Comparison of ENCODE assay signal across 8 cellular contexts in genomic region chr6:41846666-41847237, GRCh38. TPM values are rescaled to one million over a fixed set of nuclear protein-coding genes. Genes with fewer than 3 reads are reported as not detected.
DNase-seq lines count a peak whose midpoint lies in the region; ATAC-seq, FAIRE-seq and TF ChIP-seq lines count a peak whose summit lies in the region.

No MANE protein-coding gene starts in this region.

- H3K27ac Mint-ChIP-seq in activated naive CD8-positive, alpha-beta T cell treated with anti-CD3 and anti-CD28 coated beads, Interleukin-2, amount 10 ng/mL, durations not matched to agents 7 days and 5 days, result no peak overlapping the region

- H3K9me2 ChIP-seq in SU-DHL-6 (replicated peaks; ENCODE audit: insufficient read depth, low read length), result no peaks in the 10 kb centered on the region

- H3K36me3 ChIP-seq in SU-DHL-6 (ENCODE audit: low read length), result no peaks in the 10 kb centered on the region
- no peaks in the 10 kb centered on the region for H3K36me3 ChIP-seq in heart right ventricle
- no peaks in the 10 kb centered on the region for H3K36me3 ChIP-seq in gastrocnemius medialis

- TF ChIP-seq CTCF in SU-DHL-6 (IDR thresholded peaks at IDR 0.05; ENCODE audit: insufficient read depth, low read length, poor library complexity, severe bottlenecking), result peak; percentile 99
- TF ChIP-seq CTCF in heart right ventricle (IDR thresholded peaks at IDR 0.05), result peak; percentile 55 to 89 (median 80)
- peak; percentile 45 to 74 (median 69) for TF ChIP-seq CTCF in gastrocnemius medialis (IDR thresholded peaks at IDR 0.05 in 4 of 5, conservative IDR thresholded peaks at IDR 0.05 in 1 of 5)

- peaks cover 3% of the 10 kb centered on the region; the same call in 1 of the 2 replicates for H3K79me2 ChIP-seq in SU-DHL-6 (ENCODE audit: insufficient read depth, low read length)

- H3K9me3 ChIP-seq in SU-DHL-6 (ENCODE audit: insufficient read depth, low read length) (no peaks in the 10 kb centered on the region), heart right ventricle (no peaks in the 10 kb centered on the region), gastrocnemius medialis (no peaks in the 10 kb centered on the region)

- peaks cover 2% of the 10 kb centered on the region for H3K36me3 Mint-ChIP-seq in activated naive CD8-positive, alpha-beta T cell treated with anti-CD3 and anti-CD28 coated beads, Interleukin-2, amount 10 ng/mL, durations not matched to agents 7 days and 5 days

- no peak overlapping the region for H3K4me2 ChIP-seq in SU-DHL-6 (ENCODE audit: low read depth, low read length, poor library complexity, severe bottlenecking)

- H3K4me1 ChIP-seq in heart right ventricle, result peaks cover 0 to 16% (median 13%) of the 10 kb centered on the region in 9 donors
- no peaks in the 10 kb centered on the region for H3K4me1 ChIP-seq in gastrocnemius medialis

- intact Hi-C loops in heart right ventricle (cut with DNase I), result loop anchor here (1.0 to 5.0 kb wide), 6 partner anchors 48 to 199 kb away; partner anchors contain the start of genes TOMM6 (in 1 of the 10) and USP49 (in 1 of the 10)
- intact Hi-C loops in gastrocnemius medialis (cut with DNase I; ENCODE audit: low total_unique reads), result loop anchor here (1.0 kb wide), 1 partner anchor 198 kb away; no protein-coding TSS in a partner anchor

- TF ChIP-seq POLR2A in GM12891 (IDR thresholded peaks at IDR 0.05; ENCODE audit: low read depth, low read length) (no peak), gastrocnemius medialis (IDR thresholded peaks at IDR 0.05) (no peak)

- no peak overlapping the region for H3K4me3 Mint-ChIP-seq in activated naive CD8-positive, alpha-beta T cell treated with anti-CD3 and anti-CD28 coated beads, Interleukin-2, amount 10 ng/mL, durations not matched to agents 7 days and 5 days

- H3K4me3 ChIP-seq in SU-DHL-6 (ENCODE audit: insufficient read depth, low read length, poor library complexity, severe bottlenecking) (no peak overlapping the region), heart right ventricle (no peak overlapping the region), gastrocnemius medialis (no peak overlapping the region)

- H4K20me1 ChIP-seq in SU-DHL-6 (ENCODE audit: low read depth, low read length), result no peaks in the 10 kb centered on the region

- no peaks in the 10 kb centered on the region for H3K9me3 Mint-ChIP-seq in activated naive CD8-positive, alpha-beta T cell treated with anti-CD3 and anti-CD28 coated beads, Interleukin-2, amount 10 ng/mL, durations not matched to agents 7 days and 5 days

- FAIRE-seq in GM12891 (lab: Jason Lieb, UNC), result peak; percentile 87

- ATAC-seq in activated naive CD8-positive, alpha-beta T cell treated with anti-CD3 and anti-CD28 coated beads, Interleukin-2, amount 10 ng/mL, durations not matched to agents 7 days and 5 days (ENCODE audit: low read depth), result peak; percentile 61
- ATAC-seq in heart right ventricle (peak; percentile 94 to 98 (median 96)), gastrocnemius medialis (peak; percentile 97 to 99)

- H3F3A ChIP-seq in SU-DHL-6 (ENCODE audit: insufficient read depth), result peaks cover 3% of the 10 kb centered on the region; the same call in 1 of the 2 replicates

- peak; percentile 90 for DNase-seq in A172 (ENCODE audit: low spot score)
- DNase-seq in GM12891 (ENCODE audit: insufficient read length, low spot score), result peak; percentile 20
- DNase-seq in NAMALWA (ENCODE audit: low spot score), result peak; percentile 79
- DNase-seq in activated naive CD8-positive, alpha-beta T cell treated with anti-CD3 and anti-CD28 coated beads, Interleukin-2, amount 10 ng/mL, durations not matched to agents 7 days and 5 days, result peak; percentile 30
- DNase-seq in heart right ventricle, result peak in 1 of 2 donors; percentile 83
- peak; percentile 16 to 52 for DNase-seq in gastrocnemius medialis
- no peak for DNase-seq in NCI-H187 treated with DMSO at 0.1 percent for 48 hours (lab: John Stamatoyannopoulos, UW)

- H3K27ac ChIP-seq in SU-DHL-6 (ENCODE audit: low read depth, low read length) (no peak overlapping the region), heart right ventricle (peak overlapping the region in 7 of 10 donors; percentile 29 to 79 (median 57)), gastrocnemius medialis (peak overlapping the region in 3 of 4 donors; percentile 10 to 49 (median 19))

- no peak overlapping the region for H3K9ac ChIP-seq in SU-DHL-6 (ENCODE audit: low read length)

- peaks cover 9% of the 10 kb centered on the region for H3K4me1 Mint-ChIP-seq in activated naive CD8-positive, alpha-beta T cell treated with anti-CD3 and anti-CD28 coated beads, Interleukin-2, amount 10 ng/mL, durations not matched to agents 7 days and 5 days

- WGBS in heart right ventricle, 2 donors, result 8 to 35% methylated on average over 1 of the region's 1 CpG

- H2AFZ ChIP-seq in SU-DHL-6 (ENCODE audit: low read depth, low read length, severe bottlenecking), result no peak overlapping the region

- in situ Hi-C loops in gastrocnemius medialis (cut with MboI; ENCODE audit: low sequenced_read_pairs in 4 of 4), result loop anchor here in 2 of 4 donors (5.0 kb wide), 1 partner anchor 196 kb away; no protein-coding TSS in a partner anchor

- H3K27me3 Mint-ChIP-seq in activated naive CD8-positive, alpha-beta T cell treated with anti-CD3 and anti-CD28 coated beads, Interleukin-2, amount 10 ng/mL, durations not matched to agents 7 days and 5 days, result no peaks in the 10 kb centered on the region

- POLR2A ChIA-PET in activated naive CD8-positive, alpha-beta T cell treated with anti-CD3 and anti-CD28 coated beads, Interleukin-2, amount 10 ng/mL, durations not matched to agents 7 days and 5 days (lab: Charles Lee), result interaction anchor here (0.6 kb wide), 1 partner anchor 194 kb away, joined by 3 read pairs; no protein-coding TSS in a partner anchor

- H3K27me3 ChIP-seq in SU-DHL-6 (ENCODE audit: low read length) (no peaks in the 10 kb centered on the region), heart right ventricle (no peaks in the 10 kb centered on the region), gastrocnemius medialis (no peaks in the 10 kb centered on the region)

TF ChIP-seq in GM12891, 5 proteins besides CTCF, POLR2A, EP300 and RAD21:
- TF ChIP-seq SPI1 (IDR thresholded peaks at IDR 0.05; ENCODE audit: low read depth, low read length), result no peak
- TF ChIP-seq POU2F2 (IDR thresholded peaks at IDR 0.05; ENCODE audit: low read depth, low read length), result no peak
- no peak for TF ChIP-seq PAX5 (IDR thresholded peaks at IDR 0.05; ENCODE audit: insufficient read depth, low read length, severe bottlenecking)
- no peak for TF ChIP-seq POLR2AphosphoS5 (IDR thresholded peaks at IDR 0.05; ENCODE audit: low read depth, low read length)
- TF ChIP-seq TAF1 (IDR thresholded peaks at IDR 0.05; ENCODE audit: low read depth, low read length), result no peak

RNA-seq across cellular contexts. Expression of gene USP49, which starts 48.4 kb away (rescaled TPM):
- 0.74 and 1.1 TPM in 2 replicates for total RNA-seq in A172 (2014; rRNA removed; shearing (Covaris generic))
- polyA plus RNA-seq in GM12891 (2012; ENCODE audit: low read depth, missing spikeins), result 4.0 TPM
- 1 to 10 TPM; 5.8 to 6.9 TPM for total RNA-seq in activated naive CD8-positive, alpha-beta T cell treated with anti-CD3 and anti-CD28 coated beads, Interleukin-2, amount 10 ng/mL, durations not matched to agents 7 days and 5 days
- 1 to 10 TPM; 1.1 to 2.0 (median 1.7) TPM for total RNA-seq in heart right ventricle
- polyA plus RNA-seq in heart right ventricle, result 1 to 10 TPM in 1 of 2 donors, under 1 TPM in 1; 0.58 to 2.0 TPM
- total RNA-seq in gastrocnemius medialis, result 1 to 10 TPM in 2 of 4 donors, under 1 TPM in 2; 0.27 to 2.8 (median 1.1) TPM

RNA-seq across cellular contexts. Expression of gene TOMM6, which starts 59.3 kb away (rescaled TPM):
- total RNA-seq in A172 (2014; rRNA removed; shearing (Covaris generic)), result 209 and 224 TPM in 2 replicates
- 436 TPM for polyA plus RNA-seq in GM12891 (2012; ENCODE audit: low read depth, missing spikeins)
- total RNA-seq in activated naive CD8-positive, alpha-beta T cell treated with anti-CD3 and anti-CD28 coated beads, Interleukin-2, amount 10 ng/mL, durations not matched to agents 7 days and 5 days, result 100 to 1,000 TPM; 157 to 163 TPM
- total RNA-seq in heart right ventricle, result 100 to 1,000 TPM; 156 to 210 (median 186) TPM
- 100 to 1,000 TPM; 135 to 291 TPM for polyA plus RNA-seq in heart right ventricle
- 100 to 1,000 TPM; 152 to 186 (median 166) TPM for total RNA-seq in gastrocnemius medialis
